Comparison of ENCODE assay signal across 16 cellular contexts in the genomic region with DNA sequence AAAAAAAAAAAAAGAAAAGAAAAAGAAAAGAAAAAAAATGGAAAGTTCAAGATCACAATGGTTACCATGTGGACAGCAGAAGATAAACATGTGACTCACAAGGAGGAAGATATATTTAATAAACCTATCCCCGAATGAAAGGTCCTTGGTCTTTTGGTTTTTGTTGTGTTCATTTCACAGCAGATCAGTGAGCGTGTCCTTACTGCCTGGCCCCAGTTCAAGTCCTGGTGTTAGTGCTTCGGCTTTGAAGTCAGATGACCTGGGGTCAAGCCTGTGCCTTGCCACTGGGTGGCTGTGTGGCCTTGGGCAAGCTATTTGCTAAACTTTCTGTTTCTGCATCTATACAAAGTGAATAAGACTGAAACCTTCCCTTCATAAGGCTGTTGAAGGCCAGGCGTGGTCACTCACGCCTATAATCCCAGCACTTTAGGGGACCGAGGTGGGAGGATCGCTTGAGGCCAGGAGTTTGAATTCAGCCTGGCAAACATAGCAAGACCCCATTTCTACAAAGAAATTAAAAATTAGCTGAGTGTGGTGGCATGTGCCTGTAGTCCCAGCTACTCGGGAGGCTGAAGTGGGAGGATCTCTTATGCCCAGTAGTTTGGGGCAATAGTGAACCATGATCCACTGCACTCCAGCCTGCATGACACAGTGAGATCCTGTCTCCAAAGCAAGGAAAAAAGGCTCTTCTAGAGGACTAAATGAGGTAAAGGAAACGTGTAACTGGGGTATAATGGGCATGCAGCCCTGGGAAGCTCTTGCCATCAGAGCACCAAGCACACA.
DNase-seq lines count a peak whose midpoint lies in the region; ATAC-seq, FAIRE-seq and TF ChIP-seq lines count a peak whose summit lies in the region.
"Had no signal": no experiment of that assay in that cellular context is flagged by ENCODE, and none has a peak within 500 bp of the region (broad histone marks: within the 10 kb centered on the region; RNA-seq: fewer than 3 reads in every experiment).

No MANE protein-coding gene starts in this region.

- no peaks in the 10 kb centered on the region for H3K9me3 ChIP-seq in astrocyte (ENCODE audit: insufficient read depth, low read depth, low read length)
- H3K9me3 ChIP-seq: BLaER1 treated with 17β-estradiol and CSF1 and Interleukin-3, amounts not matched to agents 10 nM and 100 nM; prostate gland had no signal

- H3K4me3 ChIP-seq in astrocyte (ENCODE audit: insufficient read depth, low read depth, low read length), result no peak overlapping the region
- H3K4me3 ChIP-seq: BLaER1 treated with 17β-estradiol and CSF1 and Interleukin-3, amounts not matched to agents 10 nM and 100 nM; prostate gland had no signal

- H3K9ac ChIP-seq in astrocyte (ENCODE audit: low read length), result no peak overlapping the region
- H3K9ac ChIP-seq: BLaER1 treated with 17β-estradiol and CSF1 and Interleukin-3, amounts not matched to agents 10 nM and 100 nM had no signal

- FAIRE-seq in astrocyte (lab: Jason Lieb, UNC), result no peak
- FAIRE-seq in H54 (lab: Jason Lieb, UNC), result no peak

- H3K4me3 Mint-ChIP-seq in astrocyte (ENCODE audit: unreplicated experiment), result no peak overlapping the region
- H3K4me3 Mint-ChIP-seq: activated CD8-positive, alpha-beta T cell treated with anti-CD3 and anti-CD28 coated beads for 36 hours; activated T-cell treated with anti-CD3 and anti-CD28 coated beads, Interleukin-2, amount 50 U/mL, for 72 hours; natural killer cell had no signal

- H3K36me3 ChIP-seq in astrocyte (ENCODE audit: insufficient read depth, low read length), result no peaks in the 10 kb centered on the region
- H3K36me3 ChIP-seq: BLaER1 treated with 17β-estradiol and CSF1 and Interleukin-3, amounts not matched to agents 10 nM and 100 nM; prostate gland had no signal

- no peaks in the 10 kb centered on the region for H3K79me2 ChIP-seq in astrocyte (ENCODE audit: insufficient read depth, low read length)

- H3K36me3 Mint-ChIP-seq in astrocyte (ENCODE audit: low read depth, unreplicated experiment), result no peaks in the 10 kb centered on the region
- H3K36me3 Mint-ChIP-seq: natural killer cell had no signal

- H3K27ac Mint-ChIP-seq in astrocyte (ENCODE audit: unreplicated experiment), result no peak overlapping the region
- H3K27ac Mint-ChIP-seq: activated CD8-positive, alpha-beta T cell treated with anti-CD3 and anti-CD28 coated beads for 36 hours; activated T-cell treated with anti-CD3 and anti-CD28 coated beads, Interleukin-2, amount 50 U/mL, for 72 hours; natural killer cell had no signal

- ATAC-seq in GM19035 (IDR thresholded peaks at IDR 0.05; ENCODE audit: unreplicated experiment) (peak; percentile 48), sciatic nerve (peak; percentile 27)
- ATAC-seq: activated CD8-positive, alpha-beta T cell treated with anti-CD3 and anti-CD28 coated beads for 36 hours; activated T-cell treated with anti-CD3 and anti-CD28 coated beads, Interleukin-2, amount 50 U/mL, for 72 hours; natural killer cell had no signal

- peaks cover 2% of the 10 kb centered on the region for H3K9me3 Mint-ChIP-seq in astrocyte (ENCODE audit: unreplicated experiment)
- H3K9me3 Mint-ChIP-seq: natural killer cell had no signal

- no peaks in the 10 kb centered on the region for H4K20me1 ChIP-seq in astrocyte (ENCODE audit: insufficient read depth, low read length)
- H4K20me1 ChIP-seq: BLaER1 treated with 17β-estradiol and CSF1 and Interleukin-3, amounts not matched to agents 10 nM and 100 nM had no signal

- DNase-seq in astrocyte (ENCODE audit: low read depth), result peak; percentile 44
- peak; percentile 33 for DNase-seq in glomerular visceral epithelial cell (ENCODE audit: extremely low spot score)
- no peak for DNase-seq in sciatic nerve (ENCODE audit: low spot score)
- DNase-seq in H54 (ENCODE audit: insufficient read length, low spot score), result no peak
- DNase-seq in NCI-H1930 (lab: John Stamatoyannopoulos, UW), result no peak
- no peak for DNase-seq in RKO (ENCODE audit: low spot score)
- no peak for DNase-seq in HUDEP-2 (lab: John Stamatoyannopoulos, UW; ENCODE audit: unreplicated experiment in 76 of 76)
- DNase-seq: activated CD8-positive, alpha-beta T cell treated with anti-CD3 and anti-CD28 coated beads for 36 hours; activated T-cell treated with anti-CD3 and anti-CD28 coated beads, Interleukin-2, amount 50 U/mL, for 72 hours; natural killer cell; NCI-H187 treated with DMSO at 0.1 percent for 48 hours; NCI-H526 had no signal

- H3K27me3 ChIP-seq in astrocyte (ENCODE audit: insufficient read depth, low read length), result no peaks in the 10 kb centered on the region
- H3K27me3 ChIP-seq: BLaER1 treated with 17β-estradiol and CSF1 and Interleukin-3, amounts not matched to agents 10 nM and 100 nM had no signal

- H3K4me1 Mint-ChIP-seq in astrocyte (ENCODE audit: low read depth, unreplicated experiment), result peaks cover 7% of the 10 kb centered on the region
- H3K4me1 Mint-ChIP-seq: natural killer cell had no signal

- H2AFZ ChIP-seq in astrocyte (ENCODE audit: low read depth, low read length), result no peak overlapping the region

- no peak overlapping the region for H3K4me2 ChIP-seq in astrocyte (ENCODE audit: low read length)
- H3K4me2 ChIP-seq: BLaER1 treated with 17β-estradiol and CSF1 and Interleukin-3, amounts not matched to agents 10 nM and 100 nM had no signal

- TF ChIP-seq CTCF in astrocyte (IDR thresholded peaks at IDR 0.05; ENCODE audit: insufficient read depth, low read depth, low read length), result no peak

- H3K27ac ChIP-seq in astrocyte (ENCODE audit: low read depth, low read length), result no peak overlapping the region
- H3K27ac ChIP-seq: BLaER1 treated with 17β-estradiol and CSF1 and Interleukin-3, amounts not matched to agents 10 nM and 100 nM; epithelial cell of prostate; prostate gland had no signal

- intact Hi-C loops in sciatic nerve (cut with DNase I), result no loop called here

- no peaks in the 10 kb centered on the region for H3K4me1 ChIP-seq in astrocyte (ENCODE audit: insufficient read depth, low read length)
- H3K4me1 ChIP-seq: BLaER1 treated with 17β-estradiol and CSF1 and Interleukin-3, amounts not matched to agents 10 nM and 100 nM; prostate gland had no signal

- no peak for TF ChIP-seq POLR2A in H54 (IDR thresholded peaks at IDR 0.05; ENCODE audit: low read depth, low read length)

- H3K27me3 Mint-ChIP-seq in astrocyte (ENCODE audit: low read depth, unreplicated experiment), result peaks cover 5% of the 10 kb centered on the region
- H3K27me3 Mint-ChIP-seq: activated CD8-positive, alpha-beta T cell treated with anti-CD3 and anti-CD28 coated beads for 36 hours had no signal

Comparison
In these comparisons a context has a peak if more than half of its experiments do, and no peak if none do; other contexts are left out.
1. DNase-seq: peak in astrocyte (single experiment) and glomerular visceral epithelial cell (single experiment); none in sciatic nerve (single experiment), H54 (single experiment), NCI-H1930 (0 of 2), RKO (single experiment) and HUDEP-2 (0 of 76).